ENCODE assay signal across 5 cellular contexts in genomic region chr14:19386996-19387395, GRCh38. TPM values are rescaled to one million over a fixed set of nuclear protein-coding genes. Genes with fewer than 3 reads are reported as not detected.
"Had no signal": no experiment of that assay in that cellular context is flagged by ENCODE, and none has a peak within 500 bp of the region (broad histone marks: within the 10 kb centered on the region; RNA-seq: fewer than 3 reads in every experiment).

No MANE protein-coding gene starts in this region.

RNA-seq across cellular contexts. Expression of gene POTEG, which starts 47.1 kb away (rescaled TPM):
- total RNA-seq: HepG2, HT-29, IMR-90, K562 had no signal
- polyA plus RNA-seq: HepG2, IgD-negative memory B cell, IMR-90, K562 had no signal
